ENCODE assay signal across 24 cellular contexts in genomic region chr2:1804865-1805264, GRCh38.
A peak's percentile ranks its signal among the peaks of the same experiment; 100 is the strongest.
DNase-seq lines count a peak whose midpoint lies in the region; ATAC-seq, FAIRE-seq and TF ChIP-seq lines count a peak whose summit lies in the region.
"Had no signal": no experiment of that assay in that cellular context is flagged by ENCODE, and none has a peak within 500 bp of the region (broad histone marks: within the 10 kb centered on the region; RNA-seq: fewer than 3 reads in every experiment).

No MANE protein-coding gene starts in this region.

- WGBS in sigmoid colon, 2 donors, result 82 to 86% methylated on average over 5 of the region's 5 CpGs

- no peak for TF ChIP-seq EP300 in sigmoid colon (IDR thresholded peaks at IDR 0.05)

- H3K27me3 ChIP-seq in sigmoid colon, result no peaks in the 10 kb centered on the region
- no peaks in the 10 kb centered on the region for H3K27me3 ChIP-seq in upper lobe of right lung
- H3K27me3 ChIP-seq in Karpas-422 (ENCODE audit: low read length), result no peaks in the 10 kb centered on the region
- H3K27me3 ChIP-seq in naive thymus-derived CD4-positive, alpha-beta T cell (ENCODE audit: control insufficient read depth in 2 of 2, insufficient read depth in 2 of 2, low read length in 2 of 2), result no peaks in the 10 kb centered on the region
- no peaks in the 10 kb centered on the region for H3K27me3 ChIP-seq in Caco-2 (replicated peaks; ENCODE audit: control insufficient read depth, insufficient read depth, low read length)

- no peak for TF ChIP-seq POLR2A in sigmoid colon (IDR thresholded peaks at IDR 0.05)
- no peak for TF ChIP-seq POLR2A in GM12892 (IDR thresholded peaks at IDR 0.05; ENCODE audit: low read depth, low read length)

- TF ChIP-seq CTCF in kidney (IDR thresholded peaks at IDR 0.05; ENCODE audit: borderline replicate concordance, extremely low read depth, insufficient read depth) (no peak), sigmoid colon (IDR thresholded peaks at IDR 0.05) (no peak), upper lobe of right lung (IDR thresholded peaks at IDR 0.05) (no peak), Caco-2 (IDR thresholded peaks at IDR 0.05; ENCODE audit: insufficient read depth in 1 of 2, low read depth in 1 of 2, low read length in 1 of 2, severe bottlenecking in 1 of 2, unreplicated experiment in 1 of 2) (no peak)

- no peak overlapping the region for H3K4me3 ChIP-seq in kidney (ENCODE audit: low read length in 2 of 2)
- H3K4me3 ChIP-seq in sigmoid colon, result no peak overlapping the region
- no peak overlapping the region for H3K4me3 ChIP-seq in upper lobe of right lung
- no peak overlapping the region for H3K4me3 ChIP-seq in Karpas-422 (ENCODE audit: low read length)
- H3K4me3 ChIP-seq in naive thymus-derived CD4-positive, alpha-beta T cell (ENCODE audit: low read length), result no peak overlapping the region
- H3K4me3 ChIP-seq in Caco-2 (ENCODE audit: low read depth, low read length), result no peak overlapping the region

- no peak overlapping the region for H3K9ac ChIP-seq in kidney (ENCODE audit: low read length in 2 of 2)
- H3K9ac ChIP-seq in Karpas-422 (ENCODE audit: low read length), result no peak overlapping the region
- H3K9ac ChIP-seq: SK-N-SH had no signal

- BruUV-seq in Caco-2 (replicated peaks; lab: Mats Ljungman, UMichigan), result no TSS peak

- no peak overlapping the region for H2AFZ ChIP-seq in Karpas-422 (ENCODE audit: low read length)

- CTCF ChIA-PET in naive thymus-derived CD4-positive, alpha-beta T cell (lab: Charles Lee), result no interaction called here
- CTCF ChIA-PET in Caco-2 (lab: Charles Lee), result no interaction called here

- peaks cover 0 to 2% (median 0%) of the 10 kb centered on the region in 7 donors for H3K4me1 Mint-ChIP-seq in naive thymus-derived CD4-positive, alpha-beta T cell
- no peaks in the 10 kb centered on the region for H3K4me1 Mint-ChIP-seq in Caco-2 (ENCODE audit: low read depth, unreplicated experiment)

- peak overlapping the region in 2 of 10 donors; percentile 15 to 46 for H3K4me3 Mint-ChIP-seq in naive thymus-derived CD4-positive, alpha-beta T cell
- no peak overlapping the region for H3K4me3 Mint-ChIP-seq in Caco-2 (ENCODE audit: unreplicated experiment)
- H3K4me3 Mint-ChIP-seq: CD8-positive, alpha-beta T cell had no signal

- intact Hi-C loops in kidney (cut with DNase I), result no loop called here
- intact Hi-C loops in sigmoid colon (cut with DNase I), result no loop called here
- intact Hi-C loops in upper lobe of right lung (cut with DNase I), result no loop called here
- intact Hi-C loops in naive thymus-derived CD4-positive, alpha-beta T cell (cut with micrococcal nuclease), result no loop called here
- intact Hi-C loops in Caco-2 (cut with micrococcal nuclease; ENCODE audit: unreplicated experiment), result no loop called here

- no peaks in the 10 kb centered on the region for H3K36me3 Mint-ChIP-seq in naive thymus-derived CD4-positive, alpha-beta T cell
- H3K36me3 Mint-ChIP-seq in Caco-2 (ENCODE audit: insufficient read depth, unreplicated experiment), result no peaks in the 10 kb centered on the region
- H3K36me3 Mint-ChIP-seq: CD8-positive, alpha-beta T cell had no signal

- H3K36me3 ChIP-seq in KOPT-K1 (ENCODE audit: insufficient read depth, low read length) (peaks cover 24% of the 10 kb centered on the region), kidney (ENCODE audit: control insufficient read depth in 1 of 2, insufficient read depth in 2 of 2, low read length in 2 of 2) (no peaks in the 10 kb centered on the region), sigmoid colon (no peaks in the 10 kb centered on the region), upper lobe of right lung (no peaks in the 10 kb centered on the region), Karpas-422 (ENCODE audit: insufficient read depth, low read length) (no peaks in the 10 kb centered on the region), Caco-2 (ENCODE audit: control insufficient read depth, insufficient read depth, low read length) (no peaks in the 10 kb centered on the region)
- H3K36me3 ChIP-seq in naive thymus-derived CD4-positive, alpha-beta T cell (ENCODE audit: control insufficient read depth in 2 of 3, insufficient read depth in 3 of 3, low read length in 3 of 3), result no peaks in the 10 kb centered on the region

- H3K4me1 ChIP-seq in kidney (ENCODE audit: control insufficient read depth in 1 of 2, insufficient read depth in 1 of 2, low read depth in 1 of 2, low read length in 2 of 2) (peaks cover 0 to 3% of the 10 kb centered on the region in 2 donors), sigmoid colon (peaks cover 0 to 34% (median 24%) of the 10 kb centered on the region in 4 donors), upper lobe of right lung (no peaks in the 10 kb centered on the region), Karpas-422 (ENCODE audit: low read length) (no peaks in the 10 kb centered on the region), Caco-2 (no peaks in the 10 kb centered on the region)
- H3K4me1 ChIP-seq in naive thymus-derived CD4-positive, alpha-beta T cell (ENCODE audit: control insufficient read depth in 2 of 2, insufficient read depth in 2 of 2, low read length in 2 of 2), result no peaks in the 10 kb centered on the region

- H3K27ac Mint-ChIP-seq in naive thymus-derived CD4-positive, alpha-beta T cell, result peak overlapping the region in 1 of 9 donors; percentile 89
- no peak overlapping the region for H3K27ac Mint-ChIP-seq in Caco-2 (ENCODE audit: unreplicated experiment)
- H3K27ac Mint-ChIP-seq: CD8-positive, alpha-beta T cell had no signal

- peaks cover 0 to under 1% (median 0%) of the 10 kb centered on the region in 11 donors for H3K9me3 Mint-ChIP-seq in naive thymus-derived CD4-positive, alpha-beta T cell
- no peaks in the 10 kb centered on the region for H3K9me3 Mint-ChIP-seq in Caco-2 (ENCODE audit: unreplicated experiment)
- H3K9me3 Mint-ChIP-seq: CD8-positive, alpha-beta T cell had no signal

- POLR2A ChIA-PET in naive thymus-derived CD4-positive, alpha-beta T cell (lab: Charles Lee), result no interaction called here
- POLR2A ChIA-PET in Caco-2 (lab: Charles Lee), result no interaction called here

- H3K9me2 ChIP-seq in Karpas-422 (replicated peaks; ENCODE audit: insufficient read depth, low read length), result no peaks in the 10 kb centered on the region
- H3K9me2 ChIP-seq: SK-N-SH had no signal

- H3K27ac ChIP-seq in KOPT-K1 (ENCODE audit: low read depth, low read length, poor library complexity, severe bottlenecking), result peak overlapping the region; percentile 56
- H3K27ac ChIP-seq in kidney (ENCODE audit: low read depth in 2 of 2, low read length in 2 of 2), result no peak overlapping the region
- peak overlapping the region; percentile 61 to 83 (median 74) for H3K27ac ChIP-seq in sigmoid colon
- no peak overlapping the region for H3K27ac ChIP-seq in upper lobe of right lung
- no peak overlapping the region for H3K27ac ChIP-seq in Karpas-422 (ENCODE audit: low read length)
- no peak overlapping the region for H3K27ac ChIP-seq in naive thymus-derived CD4-positive, alpha-beta T cell (ENCODE audit: low read depth, low read length)

- no peaks in the 10 kb centered on the region for H4K20me1 ChIP-seq in Karpas-422 (ENCODE audit: insufficient read depth, low read depth, low read length)

- no peaks in the 10 kb centered on the region for H3K79me2 ChIP-seq in Karpas-422 (ENCODE audit: low read length)

- no peak for FAIRE-seq in kidney (lab: Jason Lieb, UNC)
- no peak for FAIRE-seq in GM12892 (lab: Jason Lieb, UNC)
- FAIRE-seq: GM18507 had no signal

- DNase-seq in kidney (peak; percentile 20), sigmoid colon (peak; percentile 62), upper lobe of right lung (peak; percentile 21), Karpas-422 (no peak), Caco-2 (no peak), GM12892 (ENCODE audit: insufficient read length) (no peak)
- DNase-seq in naive thymus-derived CD4-positive, alpha-beta T cell, result no peak
- DNase-seq: Calu3; CD8-positive, alpha-beta T cell; DMS153; GOT3; NCI-H1092; NCI-H1436; NCI-H187 treated with DMSO at 0.1 percent for 48 hours; NCI-H2107; NCI-H226; NCI-H524; NCI-H774; NK-92 treated with Interleukin-12 subunit alpha and Interleukin-12 subunit beta, amount 100 ng/mL, for 24 hours; SIG-M5; SK-N-SH had no signal

- H3K27me3 Mint-ChIP-seq in naive thymus-derived CD4-positive, alpha-beta T cell, result peaks cover 0 to 4% (median 0%) of the 10 kb centered on the region in 5 donors
- H3K27me3 Mint-ChIP-seq in Caco-2 (ENCODE audit: insufficient read depth, unreplicated experiment), result peaks cover 6% of the 10 kb centered on the region

- no peaks in the 10 kb centered on the region for H3K9me3 ChIP-seq in KOPT-K1 (ENCODE audit: insufficient read depth, low read length, poor library complexity, severe bottlenecking)
- no peaks in the 10 kb centered on the region for H3K9me3 ChIP-seq in kidney (ENCODE audit: control insufficient read depth in 1 of 2, low read length in 2 of 2)
- H3K9me3 ChIP-seq in sigmoid colon, result no peaks in the 10 kb centered on the region
- no peaks in the 10 kb centered on the region for H3K9me3 ChIP-seq in upper lobe of right lung
- no peaks in the 10 kb centered on the region for H3K9me3 ChIP-seq in Karpas-422 (ENCODE audit: low read length)
- no peaks in the 10 kb centered on the region for H3K9me3 ChIP-seq in naive thymus-derived CD4-positive, alpha-beta T cell (ENCODE audit: control insufficient read depth in 2 of 3, low read length in 3 of 3)
- no peaks in the 10 kb centered on the region for H3K9me3 ChIP-seq in Caco-2
- H3K9me3 ChIP-seq: SK-N-SH had no signal

- H3K4me2 ChIP-seq in Karpas-422 (ENCODE audit: low read depth, low read length, poor library complexity, severe bottlenecking), result no peak overlapping the region
- H3K4me2 ChIP-seq: SK-N-SH had no signal

- ATAC-seq in upper lobe of right lung, result no peak
- ATAC-seq in naive thymus-derived CD4-positive, alpha-beta T cell, result no peak
- ATAC-seq: CD8-positive, alpha-beta T cell; HCT116 had no signal

Comparison
In these comparisons a context has a peak if more than half of its experiments do, and no peak if none do; other contexts are left out.
1. H3K27ac ChIP-seq: peak in KOPT-K1 (single experiment) and sigmoid colon (4 of 4); none in kidney (0 of 2), upper lobe of right lung (single experiment), Karpas-422 (single experiment) and naive thymus-derived CD4-positive, alpha-beta T cell (single experiment).
2. DNase-seq: peak in kidney (single experiment), sigmoid colon (single experiment) and upper lobe of right lung (single experiment); none in Karpas-422 (single experiment), naive thymus-derived CD4-positive, alpha-beta T cell (0 of 9), Caco-2 (0 of 2) and GM12892 (single experiment).